Comparison of ENCODE assay signal across 32 cellular contexts in the genomic region with DNA sequence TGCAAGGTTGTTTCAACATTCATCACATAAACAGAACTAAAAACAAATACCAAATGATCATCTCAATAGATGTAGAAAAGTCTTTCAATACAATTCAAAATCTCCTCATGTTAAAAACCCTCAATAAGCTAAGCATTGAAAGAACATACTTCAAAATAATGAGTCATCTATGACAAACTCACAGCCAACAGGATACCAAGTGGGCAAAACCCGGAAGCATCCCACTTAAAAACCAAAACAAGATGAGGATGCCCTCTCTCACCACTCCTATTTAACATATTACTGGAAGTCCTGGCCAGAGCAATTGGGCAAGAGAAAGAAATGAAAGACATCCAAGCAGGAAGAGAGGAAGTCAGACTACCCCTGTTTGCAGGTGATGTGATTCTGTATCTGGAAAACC.
A peak's percentile ranks its signal among the peaks of the same experiment; 100 is the strongest.
DNase-seq lines count a peak whose midpoint lies in the region; ATAC-seq, FAIRE-seq and TF ChIP-seq lines count a peak whose summit lies in the region.
"Had no signal": no experiment of that assay in that cellular context is flagged by ENCODE, and none has a peak within 500 bp of the region (broad histone marks: within the 10 kb centered on the region; RNA-seq: fewer than 3 reads in every experiment).

No MANE protein-coding gene starts in this region.

- H2AFZ ChIP-seq in ACC112 (ENCODE audit: low read length, unreplicated experiment), result peak overlapping the region; percentile 22
- no peak overlapping the region for H2AFZ ChIP-seq in astrocyte (ENCODE audit: low read depth, low read length)
- H2AFZ ChIP-seq: hepatocyte had no signal

- H3K36me3 Mint-ChIP-seq in astrocyte (ENCODE audit: low read depth, unreplicated experiment), result no peaks in the 10 kb centered on the region
- H3K36me3 Mint-ChIP-seq: activated naive CD8-positive, alpha-beta T cell; CD4-positive, alpha-beta memory T cell had no signal

- intact Hi-C loops in left cardiac atrium (cut with DNase I), result no loop called here

- peaks cover 9% of the 10 kb centered on the region for H3K4me1 ChIP-seq in ACC112 (ENCODE audit: control insufficient read depth, insufficient read depth, low read length, unreplicated experiment)
- H3K4me1 ChIP-seq in astrocyte (ENCODE audit: insufficient read depth, low read length), result no peaks in the 10 kb centered on the region
- H3K4me1 ChIP-seq: esophagus squamous epithelium, gastroesophageal sphincter, SJSA1, upper lobe of right lung had no signal

- no peaks in the 10 kb centered on the region for H3K9me3 Mint-ChIP-seq in astrocyte (ENCODE audit: unreplicated experiment)
- H3K9me3 Mint-ChIP-seq: activated CD4-positive, alpha-beta T cell treated with anti-CD3 and anti-CD28 coated beads, Interleukin-2, amount 10 ng/mL, durations not matched to agents 24 days and 14 days had no signal

- no peaks in the 10 kb centered on the region for H3K4me1 Mint-ChIP-seq in astrocyte (ENCODE audit: low read depth, unreplicated experiment)
- H3K4me1 Mint-ChIP-seq: activated CD4-positive, alpha-beta T cell treated with anti-CD3 and anti-CD28 coated beads, Interleukin-2, amount 10 ng/mL, durations not matched to agents 24 days and 14 days; B cell; CD4-positive, alpha-beta memory T cell; nephron progenitor cell had no signal

- H3K27ac Mint-ChIP-seq in astrocyte (ENCODE audit: unreplicated experiment), result no peak overlapping the region
- H3K27ac Mint-ChIP-seq: activated CD4-positive, alpha-beta T cell treated with anti-CD3 and anti-CD28 coated beads, Interleukin-2, amount 10 ng/mL, durations not matched to agents 24 days and 14 days; activated naive CD8-positive, alpha-beta T cell; B cell; CD4-positive, alpha-beta memory T cell; nephron progenitor cell had no signal

- FAIRE-seq in astrocyte (lab: Jason Lieb, UNC), result no peak
- FAIRE-seq: G401.6 had no signal

- H3K27ac ChIP-seq in ACC112 (ENCODE audit: low read depth, low read length), result no peak overlapping the region
- no peak overlapping the region for H3K27ac ChIP-seq in astrocyte (ENCODE audit: low read depth, low read length)
- H3K27ac ChIP-seq: esophagus squamous epithelium, gastroesophageal sphincter, hepatocyte, SJSA1, upper lobe of right lung had no signal

- H3K27me3 Mint-ChIP-seq in astrocyte (ENCODE audit: low read depth, unreplicated experiment), result no peaks in the 10 kb centered on the region
- H3K27me3 Mint-ChIP-seq: activated CD4-positive, alpha-beta T cell treated with anti-CD3 and anti-CD28 coated beads, Interleukin-2, amount 10 ng/mL, durations not matched to agents 24 days and 14 days; activated naive CD8-positive, alpha-beta T cell; B cell; CD4-positive, alpha-beta memory T cell had no signal

- no peaks in the 10 kb centered on the region for H3K9me3 ChIP-seq in astrocyte (ENCODE audit: insufficient read depth, low read depth, low read length)
- H3K9me3 ChIP-seq: esophagus squamous epithelium, gastroesophageal sphincter, SJSA1, upper lobe of right lung had no signal

- no peak overlapping the region for H3K9ac ChIP-seq in astrocyte (ENCODE audit: low read length)

- H3K27me3 ChIP-seq in ACC112 (ENCODE audit: insufficient read depth, low read length) (no peaks in the 10 kb centered on the region), astrocyte (ENCODE audit: insufficient read depth, low read length) (no peaks in the 10 kb centered on the region)
- H3K27me3 ChIP-seq: esophagus squamous epithelium, gastroesophageal sphincter, hepatocyte, SJSA1, upper lobe of right lung had no signal

- H3K4me3 ChIP-seq in ACC112 (ENCODE audit: low read depth, low read length) (no peak overlapping the region), astrocyte (ENCODE audit: insufficient read depth, low read depth, low read length) (no peak overlapping the region)
- H3K4me3 ChIP-seq: esophagus squamous epithelium, gastroesophageal sphincter, hepatocyte, SJSA1, upper lobe of right lung had no signal

- H3K79me2 ChIP-seq in ACC112 (ENCODE audit: control insufficient read depth, insufficient read depth, low read length, unreplicated experiment), result no peaks in the 10 kb centered on the region
- no peaks in the 10 kb centered on the region for H3K79me2 ChIP-seq in astrocyte (ENCODE audit: insufficient read depth, low read length)
- H3K79me2 ChIP-seq: hepatocyte had no signal

- H4K20me1 ChIP-seq in astrocyte (ENCODE audit: insufficient read depth, low read length), result no peaks in the 10 kb centered on the region

- no peak overlapping the region for H3K4me3 Mint-ChIP-seq in astrocyte (ENCODE audit: unreplicated experiment)
- H3K4me3 Mint-ChIP-seq: activated CD4-positive, alpha-beta T cell treated with anti-CD3 and anti-CD28 coated beads, Interleukin-2, amount 10 ng/mL, durations not matched to agents 24 days and 14 days; activated naive CD8-positive, alpha-beta T cell; B cell; CD4-positive, alpha-beta memory T cell; nephron progenitor cell had no signal

- no peak for ATAC-seq in left cardiac atrium
- ATAC-seq: gastroesophageal sphincter, left colon, upper lobe of right lung had no signal

- no peak for TF ChIP-seq CTCF in astrocyte (IDR thresholded peaks at IDR 0.05; ENCODE audit: insufficient read depth, low read depth, low read length)

- DNase-seq in HT1080 (ENCODE audit: low read depth) (peak; percentile 81), astrocyte (ENCODE audit: low read depth) (peak; percentile 18), iris pigment epithelial cell (ENCODE audit: low read depth) (peak; percentile 41), left cardiac atrium (no peak), NCI-H510A treated with DMSO at 0.1 percent for 48 hours (lab: John Stamatoyannopoulos, UW) (no peak), LoVo (ENCODE audit: low spot score) (no peak)
- no peak for DNase-seq in stimulated activated CD4-positive, alpha-beta T cell treated with anti-CD3 and anti-CD28 coated beads, Interleukin-2, amount 100 ng/mL, for 24 hours
- DNase-seq: ACHN; activated CD4-positive, alpha-beta T cell treated with anti-CD3 and anti-CD28 coated beads, Interleukin-2, amount 10 ng/mL, durations not matched to agents 24 days and 14 days; activated CD8-positive, alpha-beta memory T cell treated with anti-CD3 and anti-CD28 coated beads for 24 hours; activated effector memory CD4-positive, alpha-beta T cell treated with Interleukin-2 at 50 U/mL for 16 hours; aorta; caudate nucleus; CD4-positive, alpha-beta memory T cell; esophagus squamous epithelium; HCEC 1CT; Kasumi-1; left colon; NCI-H1048; NCI-H2171; nephron progenitor cell; RPMI8226; stimulated activated naive CD4-positive, alpha-beta T cell; T1000; upper lobe of right lung had no signal

- no peaks in the 10 kb centered on the region for H3K36me3 ChIP-seq in ACC112 (ENCODE audit: insufficient read depth, low read length)
- H3K36me3 ChIP-seq in astrocyte (ENCODE audit: insufficient read depth, low read length), result no peaks in the 10 kb centered on the region
- H3K36me3 ChIP-seq: esophagus squamous epithelium, gastroesophageal sphincter, SJSA1, upper lobe of right lung had no signal

- no peak overlapping the region for H3K4me2 ChIP-seq in astrocyte (ENCODE audit: low read length)
- H3K4me2 ChIP-seq: hepatocyte had no signal

Comparison
In these comparisons a context has a peak if more than half of its experiments do, and no peak if none do; other contexts are left out.
1. DNase-seq: peak in HT1080 (single experiment), astrocyte (single experiment) and iris pigment epithelial cell (single experiment); none in left cardiac atrium (single experiment), NCI-H510A treated with DMSO at 0.1 percent for 48 hours (single experiment), stimulated activated CD4-positive, alpha-beta T cell treated with anti-CD3 and anti-CD28 coated beads, Interleukin-2, amount 100 ng/mL, for 24 hours (0 of 2) and LoVo (single experiment).